15 cellular contexts compared by ENCODE assay signal in the genomic region with DNA sequence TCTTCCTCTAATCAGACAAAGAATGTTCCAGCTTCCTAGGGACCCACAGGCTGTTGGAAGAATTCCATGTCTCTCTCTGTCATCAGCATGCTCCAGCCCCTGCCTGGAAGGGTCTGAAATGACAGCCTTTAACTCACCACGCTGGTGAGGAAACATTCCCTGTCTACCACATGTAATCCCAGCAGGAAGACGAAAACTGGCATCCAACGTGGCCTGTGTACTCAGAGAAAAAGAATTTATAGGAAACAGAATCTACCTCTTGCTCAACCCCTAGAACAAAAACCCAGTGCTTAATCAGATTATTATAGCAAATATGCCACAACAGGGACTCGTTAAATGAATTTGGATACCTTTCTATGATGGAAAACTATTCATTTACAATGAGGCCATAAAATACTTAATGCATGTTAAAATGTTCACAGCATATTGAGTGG.
A peak's percentile ranks its signal among the peaks of the same experiment; 100 is the strongest.
DNase-seq lines count a peak whose midpoint lies in the region; ATAC-seq, FAIRE-seq and TF ChIP-seq lines count a peak whose summit lies in the region.
"Had no signal": no experiment of that assay in that cellular context is flagged by ENCODE, and none has a peak within 500 bp of the region (broad histone marks: within the 10 kb centered on the region; RNA-seq: fewer than 3 reads in every experiment).

No MANE protein-coding gene starts in this region.

- H3K4me2 ChIP-seq in HCT116 (ENCODE audit: low read length) (peak overlapping the region; percentile 56), astrocyte (ENCODE audit: low read length) (peak overlapping the region; percentile 61), hepatocyte (peak overlapping the region; percentile 13)
- H3K4me2 ChIP-seq: A549 had no signal

- RAD21 ChIA-PET in HCT116 (lab: Charles Lee; ENCODE audit: low non-redundant PET in 1 of 2, low total read pairs in 2 of 2, uncharacterized antibody in 2 of 2, unreplicated experiment in 2 of 2), result no interaction called here

- peaks cover 35% of the 10 kb centered on the region for H3K27me3 Mint-ChIP-seq in astrocyte (ENCODE audit: low read depth, unreplicated experiment)
- H3K27me3 Mint-ChIP-seq in activated CD8-positive, alpha-beta memory T cell treated with anti-CD3 and anti-CD28 coated beads, Interleukin-2, amount 10 ng/mL, durations not matched to agents 7 days and 5 days, result peaks cover 5% of the 10 kb centered on the region

- no peak overlapping the region for H3K4me3 Mint-ChIP-seq in astrocyte (ENCODE audit: unreplicated experiment)
- no peak overlapping the region for H3K4me3 Mint-ChIP-seq in activated CD8-positive, alpha-beta memory T cell treated with anti-CD3 and anti-CD28 coated beads, Interleukin-2, amount 10 ng/mL, durations not matched to agents 7 days and 5 days
- H3K4me3 Mint-ChIP-seq: activated T-cell treated with anti-CD3 and anti-CD28 coated beads, Interleukin-2, amount 50 U/mL, for 72 hours had no signal

- no peak for TF ChIP-seq POLR2A in HCT116 (IDR thresholded peaks at IDR 0.05; ENCODE audit: borderline replicate concordance, extremely low read depth, insufficient read depth, insufficient read length)

- WGBS in hepatocyte (ENCODE audit: low lambda C conversion rate, missing lambda C conversion rate), result 29% methylated on average over 4 of the region's 4 CpGs

- H3K9ac ChIP-seq in HCT116 (ENCODE audit: low read length) (no peak overlapping the region), astrocyte (ENCODE audit: low read length) (no peak overlapping the region)

- TF ChIP-seq CTCF in HCT116 (IDR thresholded peaks at IDR 0.05 in 2 of 3, conservative IDR thresholded peaks at IDR 0.05 in 1 of 3; ENCODE audit: borderline replicate concordance in 1 of 3, insufficient read depth in 1 of 3, low read depth in 2 of 3, low read length in 2 of 3) (no peak), astrocyte (IDR thresholded peaks at IDR 0.05; ENCODE audit: insufficient read depth, low read depth, low read length) (no peak), hepatocyte (IDR thresholded peaks at IDR 0.05; ENCODE audit: poor library complexity) (no peak)

- intact Hi-C loops in HCT116 (cut with micrococcal nuclease), result no loop called here

- peaks cover 4 to 13% of the 10 kb centered on the region in 2 experiments; a peak in 3 of 4 replicates for H3K4me1 ChIP-seq in HCT116 (ENCODE audit: control insufficient read depth in 1 of 2, insufficient read depth in 2 of 2, low read length in 2 of 2)
- H3K4me1 ChIP-seq in astrocyte (ENCODE audit: insufficient read depth, low read length), result peaks cover 19% of the 10 kb centered on the region
- peaks cover 19% of the 10 kb centered on the region for H3K4me1 ChIP-seq in hepatocyte (ENCODE audit: insufficient read depth)
- H3K4me1 ChIP-seq: A549, left lung, pancreas had no signal

- no peaks in the 10 kb centered on the region for H3K79me2 ChIP-seq in HCT116 (ENCODE audit: insufficient read depth, low read length)
- H3K79me2 ChIP-seq in astrocyte (ENCODE audit: insufficient read depth, low read length), result no peaks in the 10 kb centered on the region
- no peaks in the 10 kb centered on the region for H3K79me2 ChIP-seq in hepatocyte

- H4K20me1 ChIP-seq in HCT116 (ENCODE audit: insufficient read depth), result no peaks in the 10 kb centered on the region
- H4K20me1 ChIP-seq in astrocyte (ENCODE audit: insufficient read depth, low read length), result no peaks in the 10 kb centered on the region
- H4K20me1 ChIP-seq in hepatocyte (ENCODE audit: insufficient read depth, poor library complexity, severe bottlenecking), result no peaks in the 10 kb centered on the region

- H3K9me3 Mint-ChIP-seq in astrocyte (ENCODE audit: unreplicated experiment), result peaks cover 4% of the 10 kb centered on the region
- no peaks in the 10 kb centered on the region for H3K9me3 Mint-ChIP-seq in activated CD8-positive, alpha-beta memory T cell treated with anti-CD3 and anti-CD28 coated beads, Interleukin-2, amount 10 ng/mL, durations not matched to agents 7 days and 5 days (ENCODE audit: low read depth)

- DNase-seq in 8988T (peak; percentile 45), HCT116 (ENCODE audit: low read depth, low spot score) (no peak), astrocyte (ENCODE audit: low read depth) (peak; percentile 97), hepatocyte (ENCODE audit: low spot score) (peak; percentile 75), AML-193 (lab: John Stamatoyannopoulos, UW) (no peak)
- DNase-seq in activated CD8-positive, alpha-beta memory T cell treated with anti-CD3 and anti-CD28 coated beads, Interleukin-2, amount 10 ng/mL, durations not matched to agents 7 days and 5 days, result no peak
- DNase-seq in central memory CD4-positive, alpha-beta T cell, result no peak
- DNase-seq: activated T-cell treated with anti-CD3 and anti-CD28 coated beads, Interleukin-2, amount 50 U/mL, for 72 hours; left lung; NCI-H510A treated with DMSO at 0.1 percent for 48 hours; pancreas; SHP77 treated with DMSO at 0.1 percent for 48 hours had no signal

- no peak overlapping the region for H3K4me3 ChIP-seq in HCT116 (replicated peaks in 1 of 2; ENCODE audit: low read depth in 1 of 2, low read length in 2 of 2)
- H3K4me3 ChIP-seq in astrocyte (ENCODE audit: insufficient read depth, low read depth, low read length), result no peak overlapping the region
- H3K4me3 ChIP-seq in hepatocyte, result no peak overlapping the region
- H3K4me3 ChIP-seq: A549, left lung, pancreas had no signal

- FAIRE-seq in astrocyte (lab: Jason Lieb, UNC), result peak; percentile 91
- FAIRE-seq: A549, G401.6, pancreas had no signal

- H3K27me3 ChIP-seq in HCT116 (ENCODE audit: insufficient read depth, low read length), result no peaks in the 10 kb centered on the region
- peaks cover 3% of the 10 kb centered on the region for H3K27me3 ChIP-seq in astrocyte (ENCODE audit: insufficient read depth, low read length)
- H3K27me3 ChIP-seq in hepatocyte, result no peaks in the 10 kb centered on the region

- no peak for ATAC-seq in HCT116
- no peak for ATAC-seq in activated CD8-positive, alpha-beta memory T cell treated with anti-CD3 and anti-CD28 coated beads, Interleukin-2, amount 10 ng/mL, durations not matched to agents 7 days and 5 days
- no peak for ATAC-seq in GM21737 (IDR thresholded peaks at IDR 0.05; ENCODE audit: unreplicated experiment)
- ATAC-seq: A549; activated T-cell treated with anti-CD3 and anti-CD28 coated beads, Interleukin-2, amount 50 U/mL, for 72 hours; left lung; pancreas had no signal

- CTCF ChIA-PET in HCT116 (lab: Charles Lee), result no interaction called here
- CTCF ChIA-PET in activated CD8-positive, alpha-beta memory T cell treated with anti-CD3 and anti-CD28 coated beads, Interleukin-2, amount 10 ng/mL, durations not matched to agents 7 days and 5 days (lab: Charles Lee), result no interaction called here

- H3K9me2 ChIP-seq in HCT116 (ENCODE audit: insufficient read depth) (no peaks in the 10 kb centered on the region), hepatocyte (replicated peaks; ENCODE audit: insufficient read depth) (no peaks in the 10 kb centered on the region)

- peaks cover 12% of the 10 kb centered on the region for H3K4me1 Mint-ChIP-seq in astrocyte (ENCODE audit: low read depth, unreplicated experiment)
- no peaks in the 10 kb centered on the region for H3K4me1 Mint-ChIP-seq in activated CD8-positive, alpha-beta memory T cell treated with anti-CD3 and anti-CD28 coated beads, Interleukin-2, amount 10 ng/mL, durations not matched to agents 7 days and 5 days

- no peaks in the 10 kb centered on the region for H3K36me3 Mint-ChIP-seq in astrocyte (ENCODE audit: low read depth, unreplicated experiment)
- H3K36me3 Mint-ChIP-seq in activated CD8-positive, alpha-beta memory T cell treated with anti-CD3 and anti-CD28 coated beads, Interleukin-2, amount 10 ng/mL, durations not matched to agents 7 days and 5 days, result no peaks in the 10 kb centered on the region

- H3K9me3 ChIP-seq in HCT116 (ENCODE audit: control insufficient read depth in 1 of 2, insufficient read depth in 1 of 2, low read depth in 1 of 2, low read length in 2 of 2) (no peaks in the 10 kb centered on the region), astrocyte (ENCODE audit: insufficient read depth, low read depth, low read length) (no peaks in the 10 kb centered on the region), hepatocyte (ENCODE audit: low read depth) (no peaks in the 10 kb centered on the region)
- H3K9me3 ChIP-seq: A549, left lung, pancreas had no signal

- TF ChIP-seq RAD21 in HCT116 (IDR thresholded peaks at IDR 0.05; ENCODE audit: low read depth), result no peak

- POLR2A ChIA-PET in HCT116 (lab: Charles Lee), result no interaction called here

- H2AFZ ChIP-seq in HCT116 (ENCODE audit: low read depth, low read length, poor library complexity, severe bottlenecking) (peak overlapping the region; percentile 82), astrocyte (ENCODE audit: low read depth, low read length) (no peak overlapping the region), hepatocyte (no peak overlapping the region)

- H3K27ac Mint-ChIP-seq in astrocyte (ENCODE audit: unreplicated experiment), result peak overlapping the region; percentile 92
- no peak overlapping the region for H3K27ac Mint-ChIP-seq in activated CD8-positive, alpha-beta memory T cell treated with anti-CD3 and anti-CD28 coated beads, Interleukin-2, amount 10 ng/mL, durations not matched to agents 7 days and 5 days
- H3K27ac Mint-ChIP-seq: activated T-cell treated with anti-CD3 and anti-CD28 coated beads, Interleukin-2, amount 50 U/mL, for 72 hours had no signal

- H3K36me3 ChIP-seq in HCT116 (ENCODE audit: control insufficient read depth in 1 of 2, insufficient read depth in 2 of 2, low read length in 2 of 2), result no peaks in the 10 kb centered on the region
- no peaks in the 10 kb centered on the region for H3K36me3 ChIP-seq in astrocyte (ENCODE audit: insufficient read depth, low read length)
- no peaks in the 10 kb centered on the region for H3K36me3 ChIP-seq in hepatocyte (replicated peaks; ENCODE audit: insufficient read depth, low read depth)
- H3K36me3 ChIP-seq: left lung, pancreas had no signal

- H3K27ac ChIP-seq in HCT116 (ENCODE audit: low read depth, low read length) (no peak overlapping the region), astrocyte (ENCODE audit: low read depth, low read length) (peak overlapping the region; percentile 21), hepatocyte (peak overlapping the region; percentile 89)
- H3K27ac ChIP-seq: A549, left lung, pancreas had no signal

- BruUV-seq in HCT116 (replicated peaks; lab: Mats Ljungman, UMichigan), result no TSS peak

Comparison
In these comparisons a context has a peak if more than half of its experiments do, and no peak if none do; other contexts are left out.
1. DNase-seq: peak in 8988T (single experiment), astrocyte (single experiment) and hepatocyte (single experiment); none in HCT116 (single experiment), activated CD8-positive, alpha-beta memory T cell treated with anti-CD3 and anti-CD28 coated beads, Interleukin-2, amount 10 ng/mL, durations not matched to agents 7 days and 5 days (single experiment), central memory CD4-positive, alpha-beta T cell (single experiment) and AML-193 (0 of 2).
2. Peak in every context shown above with its lines, with median percentiles within 50 percentile points of each other: H3K4me2 ChIP-seq.